ENCODE assay signal across 16 cellular contexts in the genomic region with DNA sequence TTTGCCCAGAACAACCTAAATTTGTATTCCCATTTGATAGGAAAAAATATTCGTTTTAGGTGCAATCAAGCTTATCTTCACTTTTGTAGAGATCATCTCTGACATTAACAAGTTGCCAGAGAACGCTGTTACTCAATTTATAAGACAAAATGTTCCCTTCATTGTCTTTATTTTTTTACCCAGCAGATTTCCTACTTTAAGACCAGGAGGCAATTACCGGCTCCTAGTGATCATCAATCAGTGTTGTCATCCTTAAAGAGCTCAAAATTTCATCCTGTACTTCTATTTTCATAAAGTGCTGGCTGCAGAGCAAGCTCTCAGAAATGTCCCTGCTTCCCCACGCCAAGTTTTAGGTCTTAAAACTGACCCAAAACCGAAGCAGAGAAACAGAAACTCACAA.
DNase-seq lines count a peak whose midpoint lies in the region; ATAC-seq and TF ChIP-seq lines count a peak whose summit lies in the region.
"Had no signal": no experiment of that assay in that cellular context is flagged by ENCODE, and none has a peak within 500 bp of the region (broad histone marks: within the 10 kb centered on the region; RNA-seq: fewer than 3 reads in every experiment).

No MANE protein-coding gene starts in this region.

- H3K27me3 ChIP-seq in heart right ventricle (no peaks in the 10 kb centered on the region), gastroesophageal sphincter (no peaks in the 10 kb centered on the region), stomach (no peaks in the 10 kb centered on the region)

- TF ChIP-seq CTCF in heart right ventricle (IDR thresholded peaks at IDR 0.05) (no peak), gastroesophageal sphincter (IDR thresholded peaks at IDR 0.05) (no peak), stomach (IDR thresholded peaks at IDR 0.05) (no peak)

- DNase-seq in Right ventricle myocardium superior (no peak), heart right ventricle (no peak), stomach (no peak), cerebellar nuclear complex (lab: John Stamatoyannopoulos, UW) (no peak), globus pallidus (ENCODE audit: low spot score) (no peak), NCI-H1694 treated with DMSO at 0.1 percent for 48 hours (lab: John Stamatoyannopoulos, UW) (no peak)
- DNase-seq: CD8-positive, alpha-beta T cell; DMS79 treated with DMSO at 0.1 percent for 48 hours; H7; NCI-H1048; NCI-H146; NCI-H2081 treated with DMSO at 0.1 percent for 48 hours; NCI-H2227 treated with DMSO at 0.1 percent for 48 hours; NCI-H69 had no signal

- TF ChIP-seq POLR2A in gastroesophageal sphincter (IDR thresholded peaks at IDR 0.05) (no peak), stomach (IDR thresholded peaks at IDR 0.05) (no peak)

- intact Hi-C loops in Right ventricle myocardium superior (cut with DNase I) (no loop called here), heart right ventricle (cut with DNase I) (no loop called here), stomach (cut with DNase I; ENCODE audit: low total_unique reads) (no loop called here)

- 69 to 75% methylated on average over 5 of the region's 5 CpGs for WGBS in heart right ventricle, 2 donors
- WGBS in gastroesophageal sphincter (ENCODE audit: low coverage in 1 of 2), 2 donors: 8 to 16% methylated on average over 4 to 5 of the region's 5 CpGs
- WGBS in stomach, 5 donors: 57 to 70% (median 59%) methylated on average over 5 of the region's 5 CpGs

- H3K36me3 ChIP-seq in heart right ventricle (peaks cover 0 to 15% (median 0%) of the 10 kb centered on the region in 9 donors), gastroesophageal sphincter (peaks cover 0 to 8% of the 10 kb centered on the region in 2 donors), stomach (peaks cover 0 to 14% (median 4%) of the 10 kb centered on the region in 4 donors)

- H3K9me3 ChIP-seq in heart right ventricle (no peaks in the 10 kb centered on the region), gastroesophageal sphincter (no peaks in the 10 kb centered on the region), stomach (no peaks in the 10 kb centered on the region)

- ATAC-seq in Right ventricle myocardium superior (ENCODE audit: poor library complexity): peak; percentile 7
- ATAC-seq in heart right ventricle: no peak
- peak; percentile 75 for ATAC-seq in gastroesophageal sphincter
- no peak for ATAC-seq in HG02610 (IDR thresholded peaks at IDR 0.05; ENCODE audit: unreplicated experiment)
- ATAC-seq: CD8-positive, alpha-beta T cell had no signal

- no peak overlapping the region for H3K27ac ChIP-seq in heart right ventricle
- peak overlapping the region; percentile 79 to 91 (median 82) for H3K27ac ChIP-seq in gastroesophageal sphincter
- H3K27ac ChIP-seq in stomach: peak overlapping the region in 4 of 5 donors; percentile 20 to 49 (median 38)

- H3K4me3 ChIP-seq in heart right ventricle (no peak overlapping the region), gastroesophageal sphincter (peak overlapping the region; percentile 13), stomach (no peak overlapping the region)

- H3K4me1 ChIP-seq in heart right ventricle (peaks cover 0 to 26% (median 4%) of the 10 kb centered on the region in 9 donors), gastroesophageal sphincter (peaks cover 13 to 70% (median 38%) of the 10 kb centered on the region in 3 donors), stomach (peaks cover 0 to 50% (median 29%) of the 10 kb centered on the region in 4 donors)

- TF ChIP-seq EP300 in gastroesophageal sphincter (IDR thresholded peaks at IDR 0.05) (no peak), stomach (IDR thresholded peaks at IDR 0.05) (no peak)

Comparison
In these comparisons a context has a peak if more than half of its experiments do, and no peak if none do; other contexts are left out.
1. ATAC-seq: peak in Right ventricle myocardium superior (single experiment) and gastroesophageal sphincter (single experiment); none in heart right ventricle (0 of 8) and HG02610 (single experiment).
2. H3K27ac ChIP-seq: peak in gastroesophageal sphincter (4 of 4) and stomach (4 of 5); none in heart right ventricle (0 of 10).
3. H3K4me3 ChIP-seq: peak in gastroesophageal sphincter (2 of 2); none in heart right ventricle (0 of 10) and stomach (0 of 4).